ENCODE assay signal across 1 cellular context in genomic region chr22:18115844-18116480, GRCh38.
TF ChIP-seq lines count a peak whose summit lies in the region.

No MANE protein-coding gene starts in this region.

TF ChIP-seq in K562, 482 proteins besides CTCF, POLR2A, EP300 and RAD21:
- TF ChIP-seq, protein P1, sequence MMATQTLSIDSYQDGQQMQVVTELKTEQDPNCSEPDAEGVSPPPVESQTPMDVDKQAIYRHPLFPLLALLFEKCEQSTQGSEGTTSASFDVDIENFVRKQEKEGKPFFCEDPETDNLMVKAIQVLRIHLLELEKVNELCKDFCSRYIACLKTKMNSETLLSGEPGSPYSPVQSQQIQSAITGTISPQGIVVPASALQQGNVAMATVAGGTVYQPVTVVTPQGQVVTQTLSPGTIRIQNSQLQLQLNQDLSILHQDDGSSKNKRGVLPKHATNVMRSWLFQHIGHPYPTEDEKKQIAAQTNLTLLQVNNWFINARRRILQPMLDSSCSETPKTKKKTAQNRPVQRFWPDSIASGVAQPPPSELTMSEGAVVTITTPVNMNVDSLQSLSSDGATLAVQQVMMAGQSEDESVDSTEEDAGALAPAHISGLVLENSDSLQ (IDR thresholded peaks at IDR 0.05): peak; percentile 23; the same call in 1 of the 2 replicates
- TF ChIP-seq SMAD1 (IDR thresholded peaks at IDR 0.05; ENCODE audit: low read depth, low read length, partially characterized antibody): no peak
